1 cellular context compared by ENCODE assay signal in the genomic region with DNA sequence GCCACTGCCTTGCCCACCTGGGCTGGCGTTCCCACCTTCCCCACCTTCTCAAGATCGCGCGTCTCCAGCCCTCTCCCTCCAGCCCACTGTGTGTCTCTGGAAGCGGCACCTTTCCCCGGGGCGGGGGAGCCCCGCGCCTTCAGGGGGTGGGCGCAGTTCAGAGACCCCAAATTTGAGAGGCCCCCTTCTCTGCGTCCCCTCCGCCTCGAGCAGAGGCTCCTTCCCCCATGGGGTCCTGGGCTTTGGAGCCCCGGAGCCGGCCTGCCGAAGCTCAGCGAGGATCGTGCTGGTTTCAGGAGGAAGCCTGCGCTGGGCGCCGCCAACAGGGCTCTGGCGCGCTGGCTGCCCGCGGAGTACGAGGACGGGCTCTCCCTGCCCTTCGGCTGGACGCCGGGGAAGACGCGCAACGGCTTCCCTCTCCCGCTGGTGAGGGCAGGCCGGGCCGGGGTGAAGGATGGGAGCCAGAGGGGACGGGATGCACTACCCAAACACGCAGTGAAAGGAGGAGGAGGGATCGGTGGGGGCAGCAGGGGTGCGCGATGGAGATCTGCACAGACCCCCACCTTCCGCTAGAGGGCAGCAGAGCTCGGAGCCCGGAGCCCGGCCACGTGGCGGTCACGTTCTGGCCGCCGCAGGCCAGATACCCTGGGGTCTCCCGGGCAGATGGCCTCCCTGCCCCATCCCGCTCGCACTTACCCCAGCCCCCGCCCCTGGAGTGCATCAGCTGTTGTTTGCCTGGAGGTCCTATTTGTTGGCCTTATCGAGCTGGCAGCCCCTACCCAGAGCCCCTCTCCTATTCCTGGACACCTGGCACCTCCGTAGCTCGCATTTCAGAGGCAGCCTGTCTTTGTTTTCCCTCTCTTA.
TF ChIP-seq lines count a peak whose summit lies in the region.

No MANE protein-coding gene starts in this region.

TF ChIP-seq in K562, 482 proteins besides CTCF, POLR2A, EP300 and RAD21 (continued from another document):
- 0 out of 2 replicates have a peak, but pooled peaks have one; percentile 44 for TF ChIP-seq ZNF740 (CRISPR knock-in tag; IDR thresholded peaks at IDR 0.05)
- no peak for TF ChIP-seq ZNF740 (tag; IDR thresholded peaks at IDR 0.05)
- TF ChIP-seq ZNF75A (CRISPR knock-in tag; IDR thresholded peaks at IDR 0.05), result no peak
- TF ChIP-seq GTF2B (IDR thresholded peaks at IDR 0.05; ENCODE audit: extremely low read depth, insufficient read length), result no peak
- TF ChIP-seq, protein P1, sequence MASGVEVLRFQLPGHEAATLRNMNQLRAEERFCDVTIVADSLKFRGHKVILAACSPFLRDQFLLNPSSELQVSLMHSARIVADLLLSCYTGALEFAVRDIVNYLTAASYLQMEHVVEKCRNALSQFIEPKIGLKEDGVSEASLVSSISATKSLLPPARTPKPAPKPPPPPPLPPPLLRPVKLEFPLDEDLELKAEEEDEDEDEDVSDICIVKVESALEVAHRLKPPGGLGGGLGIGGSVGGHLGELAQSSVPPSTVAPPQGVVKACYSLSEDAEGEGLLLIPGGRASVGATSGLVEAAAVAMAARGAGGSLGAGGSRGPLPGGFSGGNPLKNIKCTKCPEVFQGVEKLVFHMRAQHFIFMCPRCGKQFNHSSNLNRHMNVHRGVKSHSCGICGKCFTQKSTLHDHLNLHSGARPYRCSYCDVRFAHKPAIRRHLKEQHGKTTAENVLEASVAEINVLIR (CRISPR knock-in tag; IDR thresholded peaks at IDR 0.05), result no peak
- TF ChIP-seq SAFB2 (IDR thresholded peaks at IDR 0.05; ENCODE audit: borderline replicate concordance, low read depth, low read length, severe bottlenecking), result no peak
- no peak for TF ChIP-seq SMARCA4 (IDR thresholded peaks at IDR 0.05)
- TF ChIP-seq ZNF224 (CRISPR knock-in tag; IDR thresholded peaks at IDR 0.05), result peak; percentile 75; the same call in 1 of the 2 replicates
